31 cellular contexts compared by ENCODE assay signal in genomic region chr14:54394596-54394995, GRCh38. TPM values are rescaled to one million over a fixed set of nuclear protein-coding genes. Genes with fewer than 3 reads are reported as not detected.
"Had no signal": no experiment of that assay in that cellular context is flagged by ENCODE, and none has a peak within 500 bp of the region (broad histone marks: within the 10 kb centered on the region; RNA-seq: fewer than 3 reads in every experiment).

No MANE protein-coding gene starts in this region.

- H3K4me3 ChIP-seq: ascending aorta, coronary artery, dorsolateral prefrontal cortex, esophagus muscularis mucosa, gastrocnemius medialis had no signal

- H3K27me3 ChIP-seq: ascending aorta, dorsolateral prefrontal cortex, gastrocnemius medialis had no signal

- H3K9me3 ChIP-seq: ascending aorta, esophagus muscularis mucosa, gastrocnemius medialis had no signal

- H3K36me3 Mint-ChIP-seq: brain had no signal

- H3K4me3 Mint-ChIP-seq: activated CD4-positive, alpha-beta memory T cell treated with anti-CD3 and anti-CD28 coated beads for 36 hours; activated CD4-positive, alpha-beta T cell treated with anti-CD3 and anti-CD28 coated beads for 36 hours; activated CD4-positive, alpha-beta T cell treated with anti-CD3 and anti-CD28 coated beads, Interleukin-2, amount 10 ng/mL, durations not matched to agents 24 days and 14 days; activated CD8-positive, alpha-beta memory T cell treated with anti-CD3 and anti-CD28 coated beads, Interleukin-2, amount 10 ng/mL, durations not matched to agents 7 days and 5 days; activated CD8-positive, alpha-beta T cell treated with anti-CD3 and anti-CD28 coated beads, Interleukin-2, amount 10 ng/mL, durations not matched to agents 7 days and 5 days; activated naive CD4-positive, alpha-beta T cell treated with anti-CD3 and anti-CD28 coated beads, Interleukin-2, amount 10 ng/mL, durations not matched to agents 7 days and 5 days; activated naive CD8-positive, alpha-beta T cell treated with anti-CD3 and anti-CD28 coated beads, Interleukin-2, amount 10 ng/mL, durations not matched to agents 7 days and 5 days; central memory CD8-positive, alpha-beta T cell; dendritic cell treated with granulocyte-macrophage colony-stimulating factor and Interleukin-4, amounts not matched to agents 40 ng/mL and 50 ng/mL, for 4 days; T-helper 17 cell; T-helper 2 cell treated with Interferon-gamma antibody and Interleukin-4, amounts not matched to agents 5 μg/mL and 100 μg/mL, for 36 hours had no signal

- H3K9me3 Mint-ChIP-seq: activated CD4-positive, alpha-beta memory T cell treated with anti-CD3 and anti-CD28 coated beads for 36 hours; activated CD4-positive, alpha-beta T cell treated with anti-CD3 and anti-CD28 coated beads, Interleukin-2, amount 10 ng/mL, durations not matched to agents 24 days and 14 days; activated naive CD4-positive, alpha-beta T cell treated with anti-CD3 and anti-CD28 coated beads, Interleukin-2, amount 10 ng/mL, durations not matched to agents 7 days and 5 days; activated naive CD4-positive, alpha-beta T cell treated with anti-CD3 and anti-CD28 coated beads, Interleukin-2, amount 50 U/mL, for 72 hours; central memory CD8-positive, alpha-beta T cell; dendritic cell treated with granulocyte-macrophage colony-stimulating factor and Interleukin-4, amounts not matched to agents 40 ng/mL and 50 ng/mL, for 4 days; T-helper 2 cell treated with Interferon-gamma antibody and Interleukin-4, amounts not matched to agents 5 μg/mL and 100 μg/mL, for 36 hours had no signal

- H3K27ac ChIP-seq: ascending aorta, coronary artery, dorsolateral prefrontal cortex, esophagus muscularis mucosa, foreskin keratinocyte, gastrocnemius medialis had no signal

- ATAC-seq: activated CD4-positive, alpha-beta T cell treated with anti-CD3 and anti-CD28 coated beads for 36 hours; activated CD8-positive, alpha-beta memory T cell treated with anti-CD3 and anti-CD28 coated beads, Interleukin-2, amount 10 ng/mL, durations not matched to agents 7 days and 5 days; activated CD8-positive, alpha-beta T cell treated with anti-CD3 and anti-CD28 coated beads, Interleukin-2, amount 10 ng/mL, durations not matched to agents 7 days and 5 days; activated naive CD4-positive, alpha-beta T cell treated with anti-CD3 and anti-CD28 coated beads, Interleukin-2, amount 50 U/mL, for 72 hours; foreskin keratinocyte; gastrocnemius medialis; T-helper 17 cell had no signal

- H3K27me3 Mint-ChIP-seq: brain had no signal

- H3K27ac Mint-ChIP-seq: activated CD4-positive, alpha-beta memory T cell treated with anti-CD3 and anti-CD28 coated beads for 36 hours; activated CD4-positive, alpha-beta T cell treated with anti-CD3 and anti-CD28 coated beads for 36 hours; activated CD4-positive, alpha-beta T cell treated with anti-CD3 and anti-CD28 coated beads, Interleukin-2, amount 10 ng/mL, durations not matched to agents 24 days and 14 days; activated CD8-positive, alpha-beta memory T cell treated with anti-CD3 and anti-CD28 coated beads, Interleukin-2, amount 10 ng/mL, durations not matched to agents 7 days and 5 days; activated CD8-positive, alpha-beta T cell treated with anti-CD3 and anti-CD28 coated beads, Interleukin-2, amount 10 ng/mL, durations not matched to agents 7 days and 5 days; activated naive CD4-positive, alpha-beta T cell treated with anti-CD3 and anti-CD28 coated beads, Interleukin-2, amount 10 ng/mL, durations not matched to agents 7 days and 5 days; activated naive CD4-positive, alpha-beta T cell treated with anti-CD3 and anti-CD28 coated beads, Interleukin-2, amount 50 U/mL, for 72 hours; activated naive CD8-positive, alpha-beta T cell treated with anti-CD3 and anti-CD28 coated beads, Interleukin-2, amount 10 ng/mL, durations not matched to agents 7 days and 5 days; brain; dendritic cell treated with granulocyte-macrophage colony-stimulating factor and Interleukin-4, amounts not matched to agents 40 ng/mL and 50 ng/mL, for 4 days; T-helper 17 cell; T-helper 2 cell treated with Interferon-gamma antibody and Interleukin-4, amounts not matched to agents 5 μg/mL and 100 μg/mL, for 36 hours had no signal

- DNase-seq: activated CD4-positive, alpha-beta memory T cell treated with anti-CD3 and anti-CD28 coated beads for 36 hours; activated CD4-positive, alpha-beta T cell treated with anti-CD3 and anti-CD28 coated beads for 36 hours; activated CD4-positive, alpha-beta T cell treated with anti-CD3 and anti-CD28 coated beads, Interleukin-2, amount 10 ng/mL, durations not matched to agents 24 days and 14 days; activated CD4-positive, CD25-positive, alpha-beta regulatory T cell; activated CD4-positive, CD25-positive, alpha-beta regulatory T cell treated with anti-CD3 and anti-CD28 coated beads, Interleukin-2, amount 50 U/mL, for 72 hours; activated CD8-positive, alpha-beta memory T cell treated with anti-CD3 and anti-CD28 coated beads, Interleukin-2, amount 10 ng/mL, durations not matched to agents 7 days and 5 days; activated CD8-positive, alpha-beta memory T cell treated with anti-CD3 and anti-CD28 coated beads, Interleukin-2, amount 50 U/mL, for 4 hours; activated CD8-positive, alpha-beta T cell treated with anti-CD3 and anti-CD28 coated beads, Interleukin-2, amount 10 ng/mL, durations not matched to agents 7 days and 5 days; activated gamma-delta T cell; activated naive CD4-positive, alpha-beta T cell; activated naive CD4-positive, alpha-beta T cell treated with anti-CD3 and anti-CD28 coated beads, Interleukin-2, amount 10 ng/mL, durations not matched to agents 7 days and 5 days; activated naive CD8-positive, alpha-beta T cell treated with anti-CD3 and anti-CD28 coated beads, Interleukin-2, amount 10 ng/mL, durations not matched to agents 7 days and 5 days; activated T-cell treated with anti-CD3 and anti-CD28 coated beads, Interleukin-2, amount 50 U/mL, for 1 hour; activated T-cell treated with anti-CD3 and anti-CD28 coated beads, Interleukin-2, amount 50 U/mL, for 48 hours; dorsolateral prefrontal cortex; effector memory CD4-positive, alpha-beta T cell; erythroblast; foreskin keratinocyte; gastrocnemius medialis; glutamatergic neuron; T-helper 1 cell; T-helper 17 cell; T1000 had no signal

- H3K36me3 ChIP-seq: ascending aorta, esophagus muscularis mucosa, gastrocnemius medialis had no signal

RNA-seq across cellular contexts. Expression of gene CDKN3, which starts 2.2 kb away (rescaled TPM):
- total RNA-seq: ascending aorta had no signal
